ENCODE assay signal across 27 cellular contexts in the genomic region with DNA sequence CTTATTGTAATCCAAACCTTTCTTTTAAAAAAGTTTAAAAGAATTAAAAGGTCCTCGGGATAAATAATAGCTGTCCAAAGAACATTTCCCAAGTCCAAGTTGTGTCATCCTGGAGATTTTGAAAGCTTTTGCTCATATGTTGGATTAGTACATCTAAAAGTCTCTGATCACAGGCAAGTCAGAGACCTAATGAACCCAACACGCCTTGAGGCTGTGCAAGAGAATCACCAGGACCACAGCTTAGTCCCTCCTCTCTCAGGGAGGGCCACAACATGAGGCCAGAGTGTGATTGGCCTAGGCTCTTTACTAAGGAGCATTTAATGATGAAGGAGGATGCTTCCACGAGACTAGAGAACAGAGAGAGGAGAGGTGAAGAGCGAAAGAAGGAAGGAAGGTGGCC.
"Had no signal": no experiment of that assay in that cellular context is flagged by ENCODE, and none has a peak within 500 bp of the region (broad histone marks: within the 10 kb centered on the region; RNA-seq: fewer than 3 reads in every experiment).

No MANE protein-coding gene starts in this region.

- H3K27ac ChIP-seq: Peyer's patch, RWPE1, SJSA1 had no signal

- H3K27ac Mint-ChIP-seq: activated CD4-positive, alpha-beta T cell treated with anti-CD3 and anti-CD28 coated beads, Interleukin-2, amount 10 ng/mL, durations not matched to agents 24 days and 14 days; activated CD8-positive, alpha-beta memory T cell treated with anti-CD3 and anti-CD28 coated beads, Interleukin-2, amount 10 ng/mL, durations not matched to agents 7 days and 5 days; activated naive CD8-positive, alpha-beta T cell treated with anti-CD3 and anti-CD28 coated beads, Interleukin-2, amount 50 U/mL, for 24 hours; brain; T-helper 1 cell treated with Interleukin-12 subunit alpha and Interleukin-12 subunit beta and Interleukin-4 antibody, amounts not matched to agents 30 μg/mL and 1 μg/mL, for 36 hours; WTC11 had no signal

- H3K4me3 Mint-ChIP-seq: activated CD4-positive, alpha-beta T cell treated with anti-CD3 and anti-CD28 coated beads, Interleukin-2, amount 10 ng/mL, durations not matched to agents 24 days and 14 days; activated CD8-positive, alpha-beta memory T cell treated with anti-CD3 and anti-CD28 coated beads, Interleukin-2, amount 10 ng/mL, durations not matched to agents 7 days and 5 days; activated naive CD8-positive, alpha-beta T cell treated with anti-CD3 and anti-CD28 coated beads, Interleukin-2, amount 50 U/mL, for 24 hours; activated T-cell treated with anti-CD3 and anti-CD28 coated beads, Interleukin-2, amount 50 U/mL, for 4 hours; brain; T-helper 1 cell treated with Interleukin-12 subunit alpha and Interleukin-12 subunit beta and Interleukin-4 antibody, amounts not matched to agents 30 μg/mL and 1 μg/mL, for 36 hours; WTC11 had no signal

- H3K4me1 ChIP-seq: SJSA1 had no signal

- H3K9me3 ChIP-seq: Peyer's patch, SJSA1 had no signal

- H3K27me3 ChIP-seq: Peyer's patch, SJSA1 had no signal

- H3K36me3 Mint-ChIP-seq: activated CD8-positive, alpha-beta memory T cell treated with anti-CD3 and anti-CD28 coated beads, Interleukin-2, amount 10 ng/mL, durations not matched to agents 7 days and 5 days; activated naive CD4-positive, alpha-beta T cell treated with anti-CD3 and anti-CD28 coated beads, Interleukin-2, amount 50 U/mL, for 72 hours; brain; WTC11 had no signal

- H3K36me3 ChIP-seq: Peyer's patch, SJSA1 had no signal

- FAIRE-seq: astrocyte had no signal

- H3K9me3 Mint-ChIP-seq: activated CD4-positive, alpha-beta T cell treated with anti-CD3 and anti-CD28 coated beads, Interleukin-2, amount 10 ng/mL, durations not matched to agents 24 days and 14 days; activated naive CD8-positive, alpha-beta T cell treated with anti-CD3 and anti-CD28 coated beads, Interleukin-2, amount 50 U/mL, for 24 hours; activated T-cell treated with anti-CD3 and anti-CD28 coated beads, Interleukin-2, amount 50 U/mL, for 4 hours; brain; T-helper 1 cell treated with Interleukin-12 subunit alpha and Interleukin-12 subunit beta and Interleukin-4 antibody, amounts not matched to agents 30 μg/mL and 1 μg/mL, for 36 hours; WTC11 had no signal

- H3K4me3 ChIP-seq: Peyer's patch, SJSA1 had no signal

- DNase-seq: activated CD4-positive, alpha-beta T cell treated with anti-CD3 and anti-CD28 coated beads for 1 hour; activated CD4-positive, alpha-beta T cell treated with anti-CD3 and anti-CD28 coated beads, Interleukin-2, amount 10 ng/mL, durations not matched to agents 24 days and 14 days; activated CD4-positive, alpha-beta T cell treated with anti-CD3 and anti-CD28 coated beads, Interleukin-2, amount 50 U/mL, for 48 hours; activated CD8-positive, alpha-beta memory T cell treated with anti-CD3 and anti-CD28 coated beads, Interleukin-2, amount 10 ng/mL, durations not matched to agents 7 days and 5 days; activated effector memory CD4-positive, alpha-beta T cell treated with anti-CD3 and anti-CD28 coated beads, Interleukin-2, amount 50 U/mL, for 16 hours; activated naive CD4-positive, alpha-beta T cell treated with Interleukin-2 at 50 U/mL for 16 hours; activated naive CD8-positive, alpha-beta T cell treated with anti-CD3 and anti-CD28 coated beads, Interleukin-2, amount 50 U/mL, for 24 hours; activated T-cell treated with anti-CD3 and anti-CD28 coated beads, Interleukin-2, amount 50 U/mL, for 4 hours; amygdala; MM.1S; NCI-H1105; NCI-H1436; NCI-H1694 treated with DMSO at 0.1 percent for 48 hours; NCI-H2029 treated with DMSO at 0.1 percent for 48 hours; NCI-H524; Peyer's patch; SHP77; SW 1271; T-helper 9 cell had no signal

- H3K27me3 Mint-ChIP-seq: activated CD4-positive, alpha-beta T cell treated with anti-CD3 and anti-CD28 coated beads, Interleukin-2, amount 10 ng/mL, durations not matched to agents 24 days and 14 days; activated CD8-positive, alpha-beta memory T cell treated with anti-CD3 and anti-CD28 coated beads, Interleukin-2, amount 10 ng/mL, durations not matched to agents 7 days and 5 days; activated naive CD8-positive, alpha-beta T cell treated with anti-CD3 and anti-CD28 coated beads, Interleukin-2, amount 50 U/mL, for 24 hours had no signal

- H3K4me1 Mint-ChIP-seq: activated CD4-positive, alpha-beta T cell treated with anti-CD3 and anti-CD28 coated beads, Interleukin-2, amount 10 ng/mL, durations not matched to agents 24 days and 14 days; activated CD8-positive, alpha-beta memory T cell treated with anti-CD3 and anti-CD28 coated beads, Interleukin-2, amount 10 ng/mL, durations not matched to agents 7 days and 5 days; activated naive CD8-positive, alpha-beta T cell treated with anti-CD3 and anti-CD28 coated beads, Interleukin-2, amount 50 U/mL, for 24 hours; brain had no signal

- ATAC-seq: activated CD8-positive, alpha-beta memory T cell treated with anti-CD3 and anti-CD28 coated beads, Interleukin-2, amount 10 ng/mL, durations not matched to agents 7 days and 5 days; activated naive CD4-positive, alpha-beta T cell treated with anti-CD3 and anti-CD28 coated beads, Interleukin-2, amount 50 U/mL, for 72 hours; activated naive CD8-positive, alpha-beta T cell treated with anti-CD3 and anti-CD28 coated beads, Interleukin-2, amount 50 U/mL, for 24 hours; activated T-cell treated with anti-CD3 and anti-CD28 coated beads, Interleukin-2, amount 50 U/mL, for 4 hours; SK-N-SH treated with all-trans-retinoic acid at 6 μM for 48 hours; WTC11 had no signal
